In the genomic region with DNA sequence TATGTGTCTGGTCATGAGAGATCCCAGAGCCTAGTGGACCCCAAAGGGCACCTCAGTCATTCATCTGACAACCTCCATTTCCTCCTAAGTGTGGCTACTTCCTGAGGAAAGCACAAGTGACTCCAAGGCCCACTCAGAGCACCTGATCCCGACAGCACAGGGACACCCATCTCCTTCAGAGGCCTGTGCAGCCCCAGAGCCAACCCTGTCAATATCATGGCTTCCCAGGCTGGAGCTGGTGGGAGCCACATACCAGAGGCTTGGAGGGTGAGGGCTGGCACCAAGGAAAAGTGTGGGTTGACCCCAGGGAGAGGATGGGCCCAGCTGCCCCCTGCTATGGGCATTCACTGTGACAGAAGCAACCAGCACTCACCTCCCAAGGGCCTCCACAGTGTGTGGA, we compare ENCODE assay signal across 16 cellular contexts.
DNase-seq lines count a peak whose midpoint lies in the region; ATAC-seq and TF ChIP-seq lines count a peak whose summit lies in the region.
"Had no signal": no experiment of that assay in that cellular context is flagged by ENCODE, and none has a peak within 500 bp of the region (broad histone marks: within the 10 kb centered on the region; RNA-seq: fewer than 3 reads in every experiment).

No MANE protein-coding gene starts in this region.

- no peak overlapping the region for H3K4me3 ChIP-seq in esophagus muscularis mucosa
- H3K4me3 ChIP-seq in vagina: no peak overlapping the region
- H3K4me3 ChIP-seq: A549 had no signal

- no peak for TF ChIP-seq EP300 in esophagus muscularis mucosa (IDR thresholded peaks at IDR 0.05)

- H3K9me3 Mint-ChIP-seq in nephron progenitor cell: peaks cover 25% of the 10 kb centered on the region
- H3K9me3 Mint-ChIP-seq in activated CD4-positive, alpha-beta T cell treated with anti-CD3 and anti-CD28 coated beads for 36 hours (ENCODE audit: low read depth): peaks cover 6% of the 10 kb centered on the region

- TF ChIP-seq POLR2A in esophagus muscularis mucosa (IDR thresholded peaks at IDR 0.05; ENCODE audit: low read depth): no peak
- TF ChIP-seq POLR2A in vagina (IDR thresholded peaks at IDR 0.05): no peak

- POLR2A ChIA-PET in activated CD4-positive, alpha-beta T cell treated with anti-CD3 and anti-CD28 coated beads for 36 hours (lab: Charles Lee): no interaction called here

- H3K27ac ChIP-seq in esophagus muscularis mucosa (replicated peaks in 1 of 4) (no peak overlapping the region), vagina (no peak overlapping the region)
- H3K27ac ChIP-seq: A549 had no signal

- intact Hi-C loops in esophagus muscularis mucosa (cut with DNase I): no loop called here
- intact Hi-C loops in vagina (cut with DNase I): no loop called here
- intact Hi-C loops in activated CD4-positive, alpha-beta T cell treated with anti-CD3 and anti-CD28 coated beads for 36 hours (cut with DNase I, micrococcal nuclease): no loop called here

- H3K27me3 Mint-ChIP-seq in nephron progenitor cell (ENCODE audit: low read depth, poor library complexity): no peaks in the 10 kb centered on the region
- peaks cover 5% of the 10 kb centered on the region for H3K27me3 Mint-ChIP-seq in activated CD4-positive, alpha-beta T cell treated with anti-CD3 and anti-CD28 coated beads for 36 hours

- peaks cover 6 to 23% (median 18%) of the 10 kb centered on the region in 4 donors for H3K4me1 ChIP-seq in esophagus muscularis mucosa
- H3K4me1 ChIP-seq in vagina: peaks cover 20% of the 10 kb centered on the region

- no peak overlapping the region for H3K27ac Mint-ChIP-seq in nephron progenitor cell
- H3K27ac Mint-ChIP-seq in activated CD4-positive, alpha-beta T cell treated with anti-CD3 and anti-CD28 coated beads for 36 hours: no peak overlapping the region
- H3K27ac Mint-ChIP-seq: CD8-positive, alpha-beta T cell had no signal

- peaks cover 8% of the 10 kb centered on the region for H3K36me3 Mint-ChIP-seq in nephron progenitor cell (ENCODE audit: low read depth)
- peaks cover 3% of the 10 kb centered on the region for H3K36me3 Mint-ChIP-seq in activated CD4-positive, alpha-beta T cell treated with anti-CD3 and anti-CD28 coated beads for 36 hours (ENCODE audit: low read depth)
- H3K36me3 Mint-ChIP-seq: CD14-positive monocyte had no signal

- H3K36me3 ChIP-seq in esophagus muscularis mucosa (no peaks in the 10 kb centered on the region), vagina (no peaks in the 10 kb centered on the region)
- H3K36me3 ChIP-seq: BE2C had no signal

- ATAC-seq in GM21576 (IDR thresholded peaks at IDR 0.05; ENCODE audit: unreplicated experiment): no peak
- ATAC-seq in activated CD4-positive, alpha-beta T cell treated with anti-CD3 and anti-CD28 coated beads for 36 hours: no peak
- ATAC-seq: A549; CD8-positive, alpha-beta T cell; HCT116; HepG2 had no signal

- H3K9me3 ChIP-seq in esophagus muscularis mucosa: peaks cover 0 to 7% (median 5%) of the 10 kb centered on the region in 4 donors
- no peaks in the 10 kb centered on the region for H3K9me3 ChIP-seq in vagina
- H3K9me3 ChIP-seq: A549, BE2C had no signal

- peaks cover 82% of the 10 kb centered on the region for H3K4me1 Mint-ChIP-seq in nephron progenitor cell
- H3K4me1 Mint-ChIP-seq in activated CD4-positive, alpha-beta T cell treated with anti-CD3 and anti-CD28 coated beads for 36 hours: no peaks in the 10 kb centered on the region

- WGBS in esophagus muscularis mucosa: no CpG with 5 or more reads among the region's 1 CpG

- H3K27me3 ChIP-seq in esophagus muscularis mucosa: peaks cover 0 to 21% (median 0%) of the 10 kb centered on the region in 4 donors
- no peaks in the 10 kb centered on the region for H3K27me3 ChIP-seq in vagina
- H3K27me3 ChIP-seq: BE2C had no signal

- peak overlapping the region; percentile 20 for H3K4me3 Mint-ChIP-seq in nephron progenitor cell
- no peak overlapping the region for H3K4me3 Mint-ChIP-seq in activated CD4-positive, alpha-beta T cell treated with anti-CD3 and anti-CD28 coated beads for 36 hours
- H3K4me3 Mint-ChIP-seq: CD14-positive monocyte; CD8-positive, alpha-beta T cell had no signal

- TF ChIP-seq CTCF in esophagus muscularis mucosa (IDR thresholded peaks at IDR 0.05) (no peak), nephron progenitor cell (IDR thresholded peaks at IDR 0.05) (no peak), vagina (IDR thresholded peaks at IDR 0.05) (no peak)

- DNase-seq in NCI-H69 (lab: John Stamatoyannopoulos, UW): peak; percentile 31
- DNase-seq in esophagus muscularis mucosa (ENCODE audit: extremely low spot score): peak; percentile 47
- DNase-seq in nephron progenitor cell: no peak
- peak; percentile 49 to 75 for DNase-seq in vagina (ENCODE audit: extremely low spot score in 2 of 2)
- DNase-seq in nucleus accumbens (lab: John Stamatoyannopoulos, UW): no peak
- DNase-seq in activated CD4-positive, alpha-beta T cell treated with anti-CD3 and anti-CD28 coated beads for 36 hours: no peak
- DNase-seq: BE2C; CD8-positive, alpha-beta T cell; COR-L47; DND-41; GDM1 had no signal

- CTCF ChIA-PET in activated CD4-positive, alpha-beta T cell treated with anti-CD3 and anti-CD28 coated beads for 36 hours (lab: Charles Lee): no interaction called here

Comparison
In these comparisons a context has a peak if more than half of its experiments do, and no peak if none do; other contexts are left out.
1. DNase-seq: peak in NCI-H69 (single experiment), esophagus muscularis mucosa (single experiment) and vagina (2 of 2); none in nephron progenitor cell (single experiment), nucleus accumbens (0 of 56) and activated CD4-positive, alpha-beta T cell treated with anti-CD3 and anti-CD28 coated beads for 36 hours (single experiment).